In the genomic region with DNA sequence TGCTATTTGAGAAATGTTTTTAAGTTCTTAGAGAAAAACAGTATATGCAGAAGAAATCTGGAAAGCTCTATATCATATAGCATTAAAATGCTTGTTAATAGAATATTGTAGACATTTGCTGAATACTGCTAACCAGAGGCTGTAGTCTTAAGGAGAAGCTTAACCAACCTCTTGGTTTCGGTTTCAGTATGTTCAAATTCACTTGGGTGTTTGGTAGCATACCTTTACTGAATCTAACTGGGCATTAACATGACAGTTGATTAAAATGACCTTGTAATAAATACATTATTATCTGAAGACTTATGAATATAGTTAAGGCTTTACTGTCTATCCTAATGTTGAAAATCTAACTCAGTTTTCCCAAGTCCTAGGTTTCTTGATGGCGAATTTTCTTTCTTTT, we compare ENCODE assay signal across 10 cellular contexts. TPM values are rescaled to one million over a fixed set of nuclear protein-coding genes. Genes with fewer than 3 reads are reported as not detected.
DNase-seq lines count a peak whose midpoint lies in the region; ATAC-seq, FAIRE-seq and TF ChIP-seq lines count a peak whose summit lies in the region.
"Had no signal": no experiment of that assay in that cellular context is flagged by ENCODE, and none has a peak within 500 bp of the region (broad histone marks: within the 10 kb centered on the region; RNA-seq: fewer than 3 reads in every experiment).

No MANE protein-coding gene starts in this region.

- in situ Hi-C loops in K562 (cut with MboI): no loop called here

- peak overlapping the region; percentile 99 for H3K4me3 Mint-ChIP-seq in activated CD4-positive, alpha-beta T cell treated with anti-CD3 and anti-CD28 coated beads, Interleukin-2, amount 10 ng/mL, durations not matched to agents 7 days and 5 days

- CTCF ChIA-PET in activated CD4-positive, alpha-beta T cell treated with anti-CD3 and anti-CD28 coated beads, Interleukin-2, amount 10 ng/mL, durations not matched to agents 7 days and 5 days (lab: Charles Lee): interaction anchor here (1.4 kb wide), 1 partner anchor 19 kb away, joined by 3 read pairs; no protein-coding TSS in a partner anchor
- CTCF ChIA-PET in K562 (lab: Yijun Ruan, JAX; ENCODE audit: low intra/inter-chr PET ratio): no interaction called here

- peaks cover 91% of the 10 kb centered on the region for H3K36me3 ChIP-seq in K562 (ENCODE audit: control insufficient read depth, insufficient read depth, low read length)
- H3K36me3 ChIP-seq in subcutaneous abdominal adipose tissue (ENCODE audit: control insufficient read depth in 5 of 5, insufficient read depth in 5 of 5, low read length in 5 of 5): peaks cover 20 to 32% (median 26%) of the 10 kb centered on the region in 5 donors

- no peaks in the 10 kb centered on the region for H3K9me3 Mint-ChIP-seq in activated CD4-positive, alpha-beta T cell treated with anti-CD3 and anti-CD28 coated beads, Interleukin-2, amount 10 ng/mL, durations not matched to agents 7 days and 5 days

- peaks cover 74% of the 10 kb centered on the region for H3K36me3 Mint-ChIP-seq in activated CD4-positive, alpha-beta T cell treated with anti-CD3 and anti-CD28 coated beads, Interleukin-2, amount 10 ng/mL, durations not matched to agents 7 days and 5 days (ENCODE audit: low read depth)

- H3K27me3 Mint-ChIP-seq in activated CD4-positive, alpha-beta T cell treated with anti-CD3 and anti-CD28 coated beads, Interleukin-2, amount 10 ng/mL, durations not matched to agents 7 days and 5 days: no peaks in the 10 kb centered on the region

- ATAC-seq in HG03280 (IDR thresholded peaks at IDR 0.05; ENCODE audit: unreplicated experiment) (peak; percentile 51), K562 (no peak), HG03025 (IDR thresholded peaks at IDR 0.05; ENCODE audit: low FRiP score, unreplicated experiment) (no peak)

- 100% methylated on average over 2 of the region's 2 CpGs for WGBS in K562 (ENCODE audit: insufficient coverage, low coverage, missing lambda C conversion rate)

- H3K4me2 ChIP-seq in K562 (ENCODE audit: insufficient read depth, low read length): no peak overlapping the region

- no peak overlapping the region for H3K4me3 ChIP-seq in K562
- no peak overlapping the region for H3K4me3 ChIP-seq in subcutaneous abdominal adipose tissue (ENCODE audit: low read depth in 1 of 5, low read length in 5 of 5)

- H3K9me3 ChIP-seq in K562 (replicated peaks; ENCODE audit: control insufficient read depth, insufficient read depth, low read depth, low read length) (0 out of 2 replicates have a peak, but pooled peaks cover 3% of the 10 kb centered on the region), subcutaneous abdominal adipose tissue (ENCODE audit: control insufficient read depth in 5 of 5, low read length in 5 of 5) (no peaks in the 10 kb centered on the region)

- BruUV-seq in K562 (replicated peaks; lab: Mats Ljungman, UMichigan): no TSS peak

- H3K9ac ChIP-seq in K562 (ENCODE audit: insufficient read depth in 1 of 2, low read depth in 2 of 2, low read length in 2 of 2): no peak overlapping the region
- H3K9ac ChIP-seq in subcutaneous abdominal adipose tissue (ENCODE audit: low read length in 5 of 5): no peak overlapping the region

- TF ChIP-seq RAD21 in K562 (CRISPR knock-in tag; conservative IDR thresholded peaks at IDR 0.05 in 1 of 2, IDR thresholded peaks at IDR 0.05 in 1 of 2): no peak

- POLR2A ChIA-PET in activated CD4-positive, alpha-beta T cell treated with anti-CD3 and anti-CD28 coated beads, Interleukin-2, amount 10 ng/mL, durations not matched to agents 7 days and 5 days (lab: Charles Lee): no interaction called here
- POLR2A ChIA-PET in K562 (lab: Yijun Ruan, JAX): no interaction called here

- H3K9me1 ChIP-seq in K562 (ENCODE audit: control insufficient read depth, insufficient read depth, low read length): no peaks in the 10 kb centered on the region

- H2AFZ ChIP-seq in K562 (ENCODE audit: low read depth, low read length): no peak overlapping the region

- peaks cover 99% of the 10 kb centered on the region for H3K79me2 ChIP-seq in K562 (ENCODE audit: control insufficient read depth, insufficient read depth, low read length)

- intact Hi-C loops in K562 (cut with micrococcal nuclease): no loop called here

- TF ChIP-seq CTCF in K562 (IDR thresholded peaks at IDR 0.05 in 2 of 3, conservative IDR thresholded peaks at IDR 0.05 in 1 of 3; ENCODE audit: insufficient read depth in 2 of 3, low read depth in 1 of 3, low read length in 3 of 3): no peak

- peaks cover 26% of the 10 kb centered on the region for H4K20me1 ChIP-seq in K562 (replicated peaks; ENCODE audit: control insufficient read depth, insufficient read depth, low read length)

- H3K4me1 ChIP-seq in K562 (replicated peaks in 1 of 2; ENCODE audit: control insufficient read depth in 2 of 2, insufficient read depth in 2 of 2, low read length in 2 of 2): peaks cover 0 to 11% of the 10 kb centered on the region in 2 experiments; a peak in 2 of 5 replicates
- H3K4me1 ChIP-seq in subcutaneous abdominal adipose tissue (ENCODE audit: control insufficient read depth in 5 of 5, insufficient read depth in 5 of 5, low read length in 5 of 5): peaks cover 0 to 44% (median 39%) of the 10 kb centered on the region in 5 donors

- TF ChIP-seq POLR2A in K562 (conservative IDR thresholded peaks at IDR 0.05): no peak

- no peak overlapping the region for H3K27ac ChIP-seq in K562 (ENCODE audit: extremely low read depth, low read depth, low read length)
- peak overlapping the region; percentile 2 for H3K27ac ChIP-seq in subcutaneous abdominal adipose tissue (ENCODE audit: low read depth, low read length)

- no peak for TF ChIP-seq EP300 in K562 (IDR thresholded peaks at IDR 0.05; ENCODE audit: low read length)

- H3K27ac Mint-ChIP-seq in activated CD4-positive, alpha-beta T cell treated with anti-CD3 and anti-CD28 coated beads, Interleukin-2, amount 10 ng/mL, durations not matched to agents 7 days and 5 days: peak overlapping the region; percentile 77

- DNase-seq in activated CD4-positive, alpha-beta T cell treated with anti-CD3 and anti-CD28 coated beads, Interleukin-2, amount 10 ng/mL, durations not matched to agents 7 days and 5 days: no peak
- no peak for DNase-seq in activated CD4-positive, alpha-beta T cell treated with anti-CD3 and anti-CD28 coated beads, Interleukin-2, amount 50 U/mL, for 48 hours
- DNase-seq in K562 (ENCODE audit: extremely low read depth in 1 of 4, low spot score in 3 of 4) (no peak), dermis blood vessel endothelial cell (no peak), H4 (ENCODE audit: low spot score) (no peak)
- DNase-seq: caudate nucleus, NCI-H187 treated with DMSO at 0.1 percent for 48 hours had no signal

- H3K27me3 ChIP-seq in K562 (ENCODE audit: control insufficient read depth in 2 of 2, insufficient read depth in 2 of 2, low read length in 2 of 2) (no peaks in the 10 kb centered on the region), subcutaneous abdominal adipose tissue (ENCODE audit: control insufficient read depth in 5 of 5, insufficient read depth in 4 of 5, low read length in 5 of 5) (no peaks in the 10 kb centered on the region)

- FAIRE-seq in K562 (lab: Jason Lieb, UNC): no peak

- peaks cover 56% of the 10 kb centered on the region for H3K4me1 Mint-ChIP-seq in activated CD4-positive, alpha-beta T cell treated with anti-CD3 and anti-CD28 coated beads, Interleukin-2, amount 10 ng/mL, durations not matched to agents 7 days and 5 days

RNA-seq across cellular contexts. Expression of a gene that starts 5.4 kb away (rescaled TPM):
- total RNA-seq in activated CD4-positive, alpha-beta T cell treated with anti-CD3 and anti-CD28 coated beads, Interleukin-2, amount 10 ng/mL, durations not matched to agents 7 days and 5 days: 10 to 100 TPM; 76.7 to 89.3 TPM
- total RNA-seq in K562 (2011; cell fraction: chromatin; rRNA removed; ENCODE audit: low replicate concordance): 149 and 246 TPM in 2 replicates
- total RNA-seq in K562 (2011; cell fraction: nucleolus; rRNA removed): 121 and 125 TPM in 2 replicates
- total RNA-seq in K562 (2011; cell fraction: nucleoplasm; rRNA removed): 244 and 270 TPM in 2 replicates
- total RNA-seq in K562 (2014; rRNA removed): 37.4 and 42.4 TPM in 2 replicates
- total RNA-seq in K562 (2014; rRNA removed; fragmentation: Illumina TruSeq; extraction: Trizol): 63.3 and 71.5 TPM in 2 replicates
- 64.1 and 71.8 TPM in 2 replicates for total RNA-seq in K562 (2015; rRNA removed; fragmentation: Illumina TruSeq; extraction: Trizol)
- 48.6 and 54.4 TPM in 2 replicates for total RNA-seq in K562 (2021)
- 91.6 and 104 TPM in 2 replicates for polyA plus RNA-seq in K562 (2011; rRNA removed)
- polyA plus RNA-seq in K562 (2011; cell fraction: cytosol; rRNA removed): 41.1 and 92.3 TPM in 2 replicates
- polyA plus RNA-seq in K562 (2011; cell fraction: nucleus; rRNA removed): 249 and 310 TPM in 2 replicates
- polyA plus RNA-seq in K562 (2012): 36.3 and 47.3 TPM in 2 replicates
- polyA plus RNA-seq in K562 (2014; fragmentation: Illumina TruSeq; extraction: Trizol): 50.1 and 53.9 TPM in 2 replicates
- 10 to 100 TPM in 1 of 2 experiments, 1 to 10 TPM in 1; 9.3 to 11.3 TPM for polyA plus RNA-seq in K562 (2014; fragmentation: Nextera tagmentation; extraction: Ambion mirVana)
- 77.6 and 78.0 TPM in 2 replicates for polyA plus RNA-seq in K562 (2014; rRNA removed)
- polyA minus RNA-seq in K562 (2011; rRNA and poly(A)+ RNA removed): 93.4 and 117 TPM in 2 replicates
- polyA minus RNA-seq in K562 (2011; cell fraction: cytosol; rRNA and poly(A)+ RNA removed): 21.8 and 22.7 TPM in 2 replicates
- polyA minus RNA-seq in K562 (2011; cell fraction: nucleus; rRNA and poly(A)+ RNA removed): 133 and 206 TPM in 2 replicates
- total RNA-seq in dermis blood vessel endothelial cell: 43.7 and 44.4 TPM in 2 replicates
- total RNA-seq in H4 (2014; rRNA removed; shearing (Covaris generic)): 18.9 and 20.7 TPM in 2 replicates

RNA-seq across cellular contexts. Expression of a gene that starts 31.1 kb away (rescaled TPM):
- total RNA-seq in activated CD4-positive, alpha-beta T cell treated with anti-CD3 and anti-CD28 coated beads, Interleukin-2, amount 10 ng/mL, durations not matched to agents 7 days and 5 days: 1 to 10 TPM; 1.8 to 2.2 TPM
- total RNA-seq in K562 (2011; cell fraction: chromatin; rRNA removed; ENCODE audit: low replicate concordance): 3.1 and 7.2 TPM in 2 replicates
- 2.5 and 3.6 TPM in 2 replicates for total RNA-seq in K562 (2011; cell fraction: nucleolus; rRNA removed)
- total RNA-seq in K562 (2011; cell fraction: nucleoplasm; rRNA removed): 4.7 and 8.2 TPM in 2 replicates
- total RNA-seq in K562 (2014; rRNA removed) (6.0 and 7.2 TPM in 2 replicates), K562 (2014; rRNA removed; fragmentation: Illumina TruSeq; extraction: Trizol) (4.2 and 4.3 TPM in 2 replicates), K562 (2015; rRNA removed; fragmentation: Illumina TruSeq; extraction: Trizol) (4.1 and 6.4 TPM in 2 replicates), K562 (2021) (6.1 and 6.7 TPM in 2 replicates), dermis blood vessel endothelial cell (2.3 and 3.9 TPM in 2 replicates)
- polyA plus RNA-seq in K562 (2011; rRNA removed) (8.2 and 9.1 TPM in 2 replicates), K562 (2014; fragmentation: Illumina TruSeq; extraction: Trizol) (5.3 and 6.6 TPM in 2 replicates), K562 (2014; fragmentation: Nextera tagmentation; extraction: Ambion mirVana) (1 to 10 TPM; 2.8 to 5.5 TPM), K562 (2014; rRNA removed) (7.0 and 8.8 TPM in 2 replicates)
- 3.1 and 6.0 TPM in 2 replicates for polyA plus RNA-seq in K562 (2011; cell fraction: cytosol; rRNA removed)
- 9.4 and 10.3 TPM in 2 replicates for polyA plus RNA-seq in K562 (2011; cell fraction: nucleus; rRNA removed)
- 4.4 and 5.3 TPM in 2 replicates for polyA plus RNA-seq in K562 (2012)
- 5.0 and 7.3 TPM in 2 replicates for polyA minus RNA-seq in K562 (2011; rRNA and poly(A)+ RNA removed)
- polyA minus RNA-seq in K562 (2011; cell fraction: cytosol; rRNA and poly(A)+ RNA removed): 2.3 and 2.7 TPM in 2 replicates
- polyA minus RNA-seq in K562 (2011; cell fraction: nucleus; rRNA and poly(A)+ RNA removed): 4.6 and 5.7 TPM in 2 replicates
- total RNA-seq in H4 (2014; rRNA removed; shearing (Covaris generic)): 3.9 and 4.9 TPM in 2 replicates
